ENCODE assay signal across 15 cellular contexts in genomic region chr17:28225271-28225670, GRCh38.
"Had no signal": no experiment of that assay in that cellular context is flagged by ENCODE, and none has a peak within 500 bp of the region (broad histone marks: within the 10 kb centered on the region; RNA-seq: fewer than 3 reads in every experiment).

No MANE protein-coding gene starts in this region.

- H3K4me3 Mint-ChIP-seq: activated CD4-positive, alpha-beta memory T cell treated with anti-CD3 and anti-CD28 coated beads, Interleukin-2, amount 10 ng/mL, durations not matched to agents 7 days and 5 days; activated naive CD8-positive, alpha-beta T cell treated with anti-CD3 and anti-CD28 coated beads for 36 hours; T-helper 2 cell treated with Interferon-gamma antibody and Interleukin-4, amounts not matched to agents 5 μg/mL and 100 μg/mL, for 36 hours had no signal

- DNase-seq: activated CD4-positive, alpha-beta memory T cell treated with anti-CD3 and anti-CD28 coated beads, Interleukin-2, amount 10 ng/mL, durations not matched to agents 7 days and 5 days; activated gamma-delta T cell treated with Interleukin-2 at 50 U/mL for 16 hours; activated naive CD8-positive, alpha-beta T cell treated with anti-CD3 and anti-CD28 coated beads for 36 hours; activated T-cell treated with anti-CD3 and anti-CD28 coated beads, Interleukin-2, amount 50 U/mL, for 48 hours; anterior cingulate cortex; dorsolateral prefrontal cortex; foreskin melanocyte; mesendoderm; nephron progenitor cell; ovary; retina; small intestine had no signal

- H3K36me3 Mint-ChIP-seq: activated naive CD8-positive, alpha-beta T cell treated with anti-CD3 and anti-CD28 coated beads for 36 hours had no signal

- H3K4me3 ChIP-seq: dorsolateral prefrontal cortex, left lung, ovary, tibial artery had no signal

- H3K27me3 ChIP-seq: ovary had no signal

- H3K27ac ChIP-seq: dorsolateral prefrontal cortex, left lung, ovary, tibial artery had no signal

- H3K36me3 ChIP-seq: left lung, ovary, tibial artery had no signal

- H3K27ac Mint-ChIP-seq: activated CD4-positive, alpha-beta memory T cell treated with anti-CD3 and anti-CD28 coated beads, Interleukin-2, amount 10 ng/mL, durations not matched to agents 7 days and 5 days; activated naive CD8-positive, alpha-beta T cell treated with anti-CD3 and anti-CD28 coated beads for 36 hours; nephron progenitor cell; T-helper 2 cell treated with Interferon-gamma antibody and Interleukin-4, amounts not matched to agents 5 μg/mL and 100 μg/mL, for 36 hours had no signal

- H3K9me3 ChIP-seq: left lung, ovary, tibial artery had no signal

- ATAC-seq: left lung had no signal

- H3K9me3 Mint-ChIP-seq: activated CD4-positive, alpha-beta memory T cell treated with anti-CD3 and anti-CD28 coated beads, Interleukin-2, amount 10 ng/mL, durations not matched to agents 7 days and 5 days; activated naive CD8-positive, alpha-beta T cell treated with anti-CD3 and anti-CD28 coated beads for 36 hours; T-helper 2 cell treated with Interferon-gamma antibody and Interleukin-4, amounts not matched to agents 5 μg/mL and 100 μg/mL, for 36 hours had no signal
